In genomic region chr13:111614009-111614408, GRCh38 we compare ENCODE assay signal across 15 cellular contexts.
DNase-seq lines count a peak whose midpoint lies in the region; ATAC-seq, FAIRE-seq and TF ChIP-seq lines count a peak whose summit lies in the region.
"Had no signal": no experiment of that assay in that cellular context is flagged by ENCODE, and none has a peak within 500 bp of the region (broad histone marks: within the 10 kb centered on the region; RNA-seq: fewer than 3 reads in every experiment).

No MANE protein-coding gene starts in this region.

- H3K27ac Mint-ChIP-seq in neural progenitor cell, result no peak overlapping the region
- H3K27ac Mint-ChIP-seq: CD4-positive, alpha-beta T cell had no signal

- H4K20me1 ChIP-seq in HepG2 (ENCODE audit: insufficient read depth, low read length), result no peaks in the 10 kb centered on the region
- no peaks in the 10 kb centered on the region for H4K20me1 ChIP-seq in neural progenitor cell (ENCODE audit: low read depth)

- CTCF ChIA-PET in HepG2 (lab: Yijun Ruan, JAX; ENCODE audit: low intra/inter-chr PET ratio, low total read pairs), result no interaction called here

- no TSS peak for BruUV-seq in HepG2 (replicated peaks; lab: Mats Ljungman, UMichigan)

- H3K27ac ChIP-seq in liver (ENCODE audit: low read depth in 1 of 2, low read length in 2 of 2), result peak overlapping the region; percentile 75 to 81
- H3K27ac ChIP-seq in HepG2 (ENCODE audit: extremely low read length, insufficient read depth, low read length), result no peak overlapping the region
- H3K27ac ChIP-seq in right lobe of liver, result peak overlapping the region in 2 of 3 donors; percentile 69 to 70
- no peak overlapping the region for H3K27ac ChIP-seq in neural progenitor cell
- H3K27ac ChIP-seq: HL-60 had no signal

- peaks cover 28% of the 10 kb centered on the region for H3K4me1 Mint-ChIP-seq in neural progenitor cell

- TF ChIP-seq EP300 in HepG2 (IDR thresholded peaks at IDR 0.05; ENCODE audit: low read depth in 2 of 2, low read length in 2 of 2) (no peak), HepG2 (CRISPR knock-in tag; IDR thresholded peaks at IDR 0.05; ENCODE audit: borderline replicate concordance) (no peak)

- H3K4me3 ChIP-seq in liver (ENCODE audit: low read depth in 1 of 3, low read length in 3 of 3) (no peak overlapping the region), HepG2 (replicated peaks in 1 of 3; ENCODE audit: insufficient read depth in 1 of 3, low read depth in 2 of 3, low read length in 3 of 3) (no peak overlapping the region), right lobe of liver (no peak overlapping the region), neural progenitor cell (no peak overlapping the region)
- H3K4me3 ChIP-seq: GM12878 had no signal

- H3K36me3 ChIP-seq in liver (ENCODE audit: control insufficient read depth in 4 of 4, insufficient read depth in 3 of 4, low read depth in 1 of 4, low read length in 3 of 4) (no peaks in the 10 kb centered on the region), HepG2 (replicated peaks in 1 of 2; ENCODE audit: control insufficient read depth in 1 of 2, insufficient read depth in 2 of 2, low read length in 2 of 2) (no peaks in the 10 kb centered on the region), right lobe of liver (no peaks in the 10 kb centered on the region), neural progenitor cell (no peaks in the 10 kb centered on the region)

- DNase-seq in HepG2 (ENCODE audit: low spot score) (no peak), ecto neural progenitor cell (ENCODE audit: low spot score) (peak; percentile 22), right lobe of liver (peak in 2 of 3 donors; percentile 43 to 57), neural progenitor cell (ENCODE audit: low spot score) (no peak)
- DNase-seq: 8988T; AML-193; C1 segment of cervical spinal cord; CD4-positive, alpha-beta T cell; DMS79 had no signal

- TF ChIP-seq RAD21 in liver (IDR thresholded peaks at IDR 0.05), result no peak
- TF ChIP-seq RAD21 in HepG2 (CRISPR knock-in tag; IDR thresholded peaks at IDR 0.05), result no peak

- 33% methylated on average over 7 of the region's 7 CpGs for WGBS in liver
- WGBS in HepG2 (ENCODE audit: low lambda C conversion rate), result 52% methylated on average over 2 of the region's 7 CpGs
- 55% methylated on average over 2 of the region's 7 CpGs for WGBS in right lobe of liver (ENCODE audit: insufficient coverage, low coverage, low lambda C conversion rate, missing lambda C conversion rate)

- H3K4me1 ChIP-seq in liver (ENCODE audit: control insufficient read depth in 4 of 4, insufficient read depth in 4 of 4, low read length in 3 of 4) (peaks cover 9 to 31% (median 23%) of the 10 kb centered on the region in 4 donors), HepG2 (ENCODE audit: insufficient read depth, low read length) (0 out of 2 replicates have a peak, but pooled peaks cover 5% of the 10 kb centered on the region), right lobe of liver (peaks cover 0 to 24% (median 11%) of the 10 kb centered on the region in 4 donors), neural progenitor cell (no peaks in the 10 kb centered on the region)

- no peak for FAIRE-seq in HepG2 (lab: Jason Lieb, UNC)
- FAIRE-seq: GM12878 had no signal

- H3K9me3 Mint-ChIP-seq in neural progenitor cell, result no peaks in the 10 kb centered on the region
- H3K9me3 Mint-ChIP-seq: CD4-positive, alpha-beta T cell had no signal

- ATAC-seq in HepG2 (no peak), right lobe of liver (peak; percentile 18 to 49 (median 40)), GM21360 (IDR thresholded peaks at IDR 0.05; ENCODE audit: unreplicated experiment) (no peak), GM21528 (IDR thresholded peaks at IDR 0.05; ENCODE audit: low FRiP score, unreplicated experiment) (no peak)
- ATAC-seq: GM12878, HCT116 had no signal

- H3K27me3 ChIP-seq in liver (ENCODE audit: control insufficient read depth in 4 of 4, insufficient read depth in 4 of 4, low read length in 3 of 4) (no peaks in the 10 kb centered on the region), HepG2 (ENCODE audit: control insufficient read depth in 1 of 2, insufficient read depth in 2 of 2, low read length in 2 of 2) (peaks cover 0 to 13% of the 10 kb centered on the region in 2 experiments; a peak in 3 of 5 replicates), right lobe of liver (no peaks in the 10 kb centered on the region), neural progenitor cell (no peaks in the 10 kb centered on the region)

- H3K27me3 Mint-ChIP-seq in neural progenitor cell (ENCODE audit: insufficient read depth, low read depth), result peaks cover 5% of the 10 kb centered on the region

- H3K79me2 ChIP-seq in HepG2 (ENCODE audit: insufficient read depth, low read length), result no peaks in the 10 kb centered on the region
- H3K79me2 ChIP-seq in neural progenitor cell (ENCODE audit: low read depth), result no peaks in the 10 kb centered on the region

- POLR2A ChIA-PET in HepG2 (lab: Yijun Ruan, JAX), result no interaction called here

- H3K9ac ChIP-seq in liver (ENCODE audit: low read depth in 1 of 2, low read length in 2 of 2) (peak overlapping the region in 1 of 2 donors; percentile 66), HepG2 (ENCODE audit: insufficient read depth, low read depth, low read length) (no peak overlapping the region), neural progenitor cell (no peak overlapping the region)

- H3K9me3 ChIP-seq in liver (ENCODE audit: control insufficient read depth in 4 of 4, low read length in 3 of 4) (no peaks in the 10 kb centered on the region), HepG2 (ENCODE audit: low read length) (no peaks in the 10 kb centered on the region), right lobe of liver (no peaks in the 10 kb centered on the region), neural progenitor cell (ENCODE audit: low read depth) (no peaks in the 10 kb centered on the region)

- in situ Hi-C loops in HepG2 (cut with HindIII; ENCODE audit: extremely low pct_ligation_motif_present, low pct_unique_long_range_greater_than_20kb), result no loop called here

- TF ChIP-seq CTCF in liver (IDR thresholded peaks at IDR 0.05; ENCODE audit: low read depth, low read length, missing input control), result no peak
- no peak for TF ChIP-seq CTCF in HepG2 (CRISPR knock-in tag; IDR thresholded peaks at IDR 0.05)
- TF ChIP-seq CTCF in right lobe of liver (IDR thresholded peaks at IDR 0.05), result no peak
- no peak for TF ChIP-seq CTCF in neural progenitor cell (IDR thresholded peaks at IDR 0.05)

- no peak overlapping the region for H3K4me3 Mint-ChIP-seq in neural progenitor cell
- H3K4me3 Mint-ChIP-seq: CD4-positive, alpha-beta T cell had no signal

- TF ChIP-seq POLR2A in HepG2 (IDR thresholded peaks at IDR 0.05; ENCODE audit: insufficient read depth in 1 of 2, low read depth in 2 of 2, low read length in 2 of 2) (no peak), right lobe of liver (IDR thresholded peaks at IDR 0.05) (no peak)

- no peak overlapping the region for H2AFZ ChIP-seq in HepG2 (ENCODE audit: low read length)
- H2AFZ ChIP-seq in neural progenitor cell (replicated peaks), result no peak overlapping the region

- no peaks in the 10 kb centered on the region for H3K36me3 Mint-ChIP-seq in neural progenitor cell

- no peak overlapping the region for H3K4me2 ChIP-seq in HepG2 (ENCODE audit: low read depth, low read length)
- no peak overlapping the region for H3K4me2 ChIP-seq in neural progenitor cell

- no peaks in the 10 kb centered on the region for H3F3A ChIP-seq in neural progenitor cell (ENCODE audit: low read depth)

- intact Hi-C loops in HepG2 (cut with micrococcal nuclease; ENCODE audit: unreplicated experiment), result no loop called here
- intact Hi-C loops in right lobe of liver (cut with DNase I), result no loop called here

TF ChIP-seq in HepG2, 621 proteins besides CTCF, POLR2A, EP300 and RAD21:
- TF ChIP-seq GATAD1 (CRISPR knock-in tag; IDR thresholded peaks at IDR 0.05), result no peak
- TF ChIP-seq SMAD9 (CRISPR knock-in tag; IDR thresholded peaks at IDR 0.05), result no peak
- TF ChIP-seq, protein P1, sequence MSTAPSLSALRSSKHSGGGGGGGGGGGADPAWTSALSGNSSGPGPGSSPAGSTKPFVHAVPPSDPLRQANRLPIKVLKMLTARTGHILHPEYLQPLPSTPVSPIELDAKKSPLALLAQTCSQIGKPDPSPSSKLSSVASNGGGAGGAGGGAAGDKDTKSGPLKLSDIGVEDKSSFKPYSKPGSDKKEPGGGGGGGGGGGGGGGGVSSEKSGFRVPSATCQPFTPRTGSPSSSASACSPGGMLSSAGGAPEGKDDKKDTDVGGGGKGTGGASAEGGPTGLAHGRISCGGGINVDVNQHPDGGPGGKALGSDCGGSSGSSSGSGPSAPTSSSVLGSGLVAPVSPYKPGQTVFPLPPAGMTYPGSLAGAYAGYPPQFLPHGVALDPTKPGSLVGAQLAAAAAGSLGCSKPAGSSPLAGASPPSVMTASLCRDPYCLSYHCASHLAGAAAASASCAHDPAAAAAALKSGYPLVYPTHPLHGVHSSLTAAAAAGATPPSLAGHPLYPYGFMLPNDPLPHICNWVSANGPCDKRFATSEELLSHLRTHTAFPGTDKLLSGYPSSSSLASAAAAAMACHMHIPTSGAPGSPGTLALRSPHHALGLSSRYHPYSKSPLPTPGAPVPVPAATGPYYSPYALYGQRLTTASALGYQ (CRISPR knock-in tag; IDR thresholded peaks at IDR 0.05), result no peak
- TF ChIP-seq MXD1 (CRISPR knock-in tag; IDR thresholded peaks at IDR 0.05), result no peak
- no peak for TF ChIP-seq MAZ (IDR thresholded peaks at IDR 0.05; ENCODE audit: borderline replicate concordance, low read depth, low read length)
- no peak for TF ChIP-seq MAZ (CRISPR knock-in tag; IDR thresholded peaks at IDR 0.05; ENCODE audit: low read depth)
- TF ChIP-seq ZNF564 (CRISPR knock-in tag; IDR thresholded peaks at IDR 0.05), result no peak
- no peak for TF ChIP-seq ATF4 (CRISPR knock-in tag; IDR thresholded peaks at IDR 0.05)
- TF ChIP-seq MYNN (CRISPR knock-in tag; IDR thresholded peaks at IDR 0.05; ENCODE audit: low read depth), result no peak
- TF ChIP-seq MED13 (CRISPR knock-in tag; IDR thresholded peaks at IDR 0.05), result no peak

Comparison
In these comparisons a context has a peak if more than half of its experiments do, and no peak if none do; other contexts are left out.
1. H3K27ac ChIP-seq: peak in liver (2 of 2) and right lobe of liver (2 of 3); none in HepG2 (single experiment) and neural progenitor cell (single experiment).
2. ATAC-seq: peak in right lobe of liver (4 of 4); none in HepG2 (single experiment), GM21360 (single experiment) and GM21528 (single experiment).
3. DNase-seq: peak in ecto neural progenitor cell (single experiment) and right lobe of liver (2 of 3); none in HepG2 (single experiment) and neural progenitor cell (single experiment).